Comparison of ENCODE assay signal across 20 cellular contexts in genomic region chr14:51726166-51726899, GRCh38.
DNase-seq lines count a peak whose midpoint lies in the region; ATAC-seq and TF ChIP-seq lines count a peak whose summit lies in the region.
"Had no signal": no experiment of that assay in that cellular context is flagged by ENCODE, and none has a peak within 500 bp of the region (broad histone marks: within the 10 kb centered on the region; RNA-seq: fewer than 3 reads in every experiment).

No MANE protein-coding gene starts in this region.

- H3K27ac ChIP-seq in PC-3 (ENCODE audit: low read length) (no peak overlapping the region), osteoblast (ENCODE audit: low read depth, low read length) (peak overlapping the region; percentile 57), right lobe of liver (no peak overlapping the region), aorta (ENCODE audit: low read depth in 1 of 2, low read length in 2 of 2) (no peak overlapping the region)
- H3K27ac ChIP-seq: psoas muscle, vagina had no signal

- H3K4me3 ChIP-seq in PC-3 (ENCODE audit: low read length) (no peak overlapping the region), osteoblast (ENCODE audit: insufficient read depth, low read length) (no peak overlapping the region), right lobe of liver (no peak overlapping the region), aorta (ENCODE audit: low read length in 2 of 2) (no peak overlapping the region)
- H3K4me3 ChIP-seq: lung, psoas muscle, vagina had no signal

- H3K36me3 Mint-ChIP-seq in endothelial cell (ENCODE audit: low read depth, unreplicated experiment), result peaks cover 23% of the 10 kb centered on the region
- H3K36me3 Mint-ChIP-seq: IgD-negative memory B cell had no signal

- CTCF ChIA-PET in PC-3 (lab: Charles Lee), result no interaction called here

- H3K79me2 ChIP-seq in PC-3 (ENCODE audit: low read length) (no peaks in the 10 kb centered on the region), osteoblast (ENCODE audit: insufficient read depth, low read length) (peaks cover 7% of the 10 kb centered on the region)

- H3K9me3 ChIP-seq in PC-3 (ENCODE audit: low read length) (no peaks in the 10 kb centered on the region), osteoblast (ENCODE audit: low read depth, low read length) (no peaks in the 10 kb centered on the region), right lobe of liver (no peaks in the 10 kb centered on the region), aorta (ENCODE audit: control insufficient read depth, low read length) (no peaks in the 10 kb centered on the region)
- H3K9me3 ChIP-seq: psoas muscle, vagina had no signal

- no peaks in the 10 kb centered on the region for H4K20me1 ChIP-seq in PC-3 (ENCODE audit: low read length)
- H4K20me1 ChIP-seq in osteoblast (ENCODE audit: insufficient read depth, low read length), result peaks cover 44% of the 10 kb centered on the region

- BruUV-seq in PC-3 (replicated peaks; lab: Mats Ljungman, UMichigan), result no TSS peak

- DNase-seq in COLO829 (ENCODE audit: low spot score) (peak; percentile 25), PC-3 (peak; percentile 34), endothelial cell (ENCODE audit: low spot score) (no peak), osteoblast (ENCODE audit: insufficient read length, low spot score, missing footprints) (peak; percentile 71), right lobe of liver (no peak), aorta (no peak)
- no peak for DNase-seq in stimulated activated CD4-positive, alpha-beta T cell treated with anti-CD3 and anti-CD28 coated beads, Interleukin-12 subunit alpha, Interleukin-12 subunit beta, amount 100 ng/mL, for 4 hours
- DNase-seq: activated CD4-positive, CD25-positive, alpha-beta regulatory T cell; amygdala; naive thymus-derived CD8-positive, alpha-beta T cell; NCI-H1930; NCI-H446 treated with DMSO at 0.1 percent for 48 hours; psoas muscle; Right ventricle myocardium superior; T-helper 17 cell had no signal

- WGBS in right lobe of liver (ENCODE audit: insufficient coverage, low coverage, low lambda C conversion rate, missing lambda C conversion rate), result 95% methylated on average over 2 of the region's 2 CpGs
- 85 to 86% methylated on average over 2 of the region's 2 CpGs for WGBS in aorta, 2 donors

- H3K9me3 Mint-ChIP-seq in endothelial cell (ENCODE audit: unreplicated experiment), result no peaks in the 10 kb centered on the region
- H3K9me3 Mint-ChIP-seq: activated T-helper 17 cell treated with anti-CD3 and anti-CD28 coated beads, Interleukin-2, amount 50 U/mL, for 72 hours; IgD-negative memory B cell; naive thymus-derived CD8-positive, alpha-beta T cell had no signal

- no peak overlapping the region for H3K27ac Mint-ChIP-seq in endothelial cell (ENCODE audit: unreplicated experiment)
- H3K27ac Mint-ChIP-seq: activated T-helper 17 cell treated with anti-CD3 and anti-CD28 coated beads, Interleukin-2, amount 50 U/mL, for 72 hours; IgD-negative memory B cell; naive thymus-derived CD8-positive, alpha-beta T cell; T-helper 17 cell had no signal

- no peaks in the 10 kb centered on the region for H3K27me3 Mint-ChIP-seq in endothelial cell (ENCODE audit: unreplicated experiment)
- H3K27me3 Mint-ChIP-seq: activated T-helper 17 cell treated with anti-CD3 and anti-CD28 coated beads, Interleukin-2, amount 50 U/mL, for 72 hours had no signal

- no peak overlapping the region for H2AFZ ChIP-seq in PC-3 (ENCODE audit: low read length)
- no peak overlapping the region for H2AFZ ChIP-seq in osteoblast (ENCODE audit: low read length)

- POLR2A ChIA-PET in PC-3 (lab: Charles Lee; ENCODE audit: unreplicated experiment), result interaction anchor here (0.6 to 0.7 kb wide), 2 partner anchors 36 to 163 kb away, joined by 3 read pairs; no protein-coding TSS in a partner anchor

- H3K4me1 ChIP-seq in PC-3 (ENCODE audit: insufficient read depth, low read length), result no peaks in the 10 kb centered on the region; the same call in 1 of the 2 replicates
- peaks cover 20% of the 10 kb centered on the region for H3K4me1 ChIP-seq in osteoblast (ENCODE audit: insufficient read depth, low read length)
- no peaks in the 10 kb centered on the region for H3K4me1 ChIP-seq in right lobe of liver
- H3K4me1 ChIP-seq in aorta (ENCODE audit: control insufficient read depth in 1 of 2, insufficient read depth in 2 of 2, low read length in 2 of 2), result no peaks in the 10 kb centered on the region
- H3K4me1 ChIP-seq: psoas muscle, vagina had no signal

- no peak overlapping the region for H3K9ac ChIP-seq in PC-3 (ENCODE audit: low read length)

- H3K36me3 ChIP-seq in PC-3 (ENCODE audit: low read depth, low read length) (peaks cover 65% of the 10 kb centered on the region), osteoblast (ENCODE audit: insufficient read depth, low read length) (peaks cover 97% of the 10 kb centered on the region), right lobe of liver (peaks cover 3 to 30% (median 10%) of the 10 kb centered on the region in 4 donors), aorta (ENCODE audit: control insufficient read depth in 1 of 2, insufficient read depth in 2 of 2, low read length in 1 of 2) (peaks cover 4 to 6% of the 10 kb centered on the region in 2 donors)

- H3K9me2 ChIP-seq in PC-3 (replicated peaks; ENCODE audit: low read length), result no peaks in the 10 kb centered on the region

- intact Hi-C loops in PC-3 (cut with micrococcal nuclease), result no loop called here
- intact Hi-C loops in right lobe of liver (cut with DNase I), result no loop called here
- intact Hi-C loops in aorta (cut with DNase I), result no loop called here

- peaks cover 4% of the 10 kb centered on the region for H3K4me1 Mint-ChIP-seq in endothelial cell (ENCODE audit: unreplicated experiment)
- H3K4me1 Mint-ChIP-seq: activated T-helper 17 cell treated with anti-CD3 and anti-CD28 coated beads, Interleukin-2, amount 50 U/mL, for 72 hours; naive thymus-derived CD8-positive, alpha-beta T cell; T-helper 17 cell had no signal

- TF ChIP-seq CTCF in PC-3 (conservative IDR thresholded peaks at IDR 0.05; ENCODE audit: low read depth, low read length), result no peak
- no peak for TF ChIP-seq CTCF in endothelial cell (IDR thresholded peaks at IDR 0.05; ENCODE audit: unreplicated experiment)
- no peak for TF ChIP-seq CTCF in osteoblast (IDR thresholded peaks at IDR 0.05; ENCODE audit: extremely low read depth, low read depth, low read length)
- no peak for TF ChIP-seq CTCF in right lobe of liver (IDR thresholded peaks at IDR 0.05)

- no peaks in the 10 kb centered on the region for H3F3A ChIP-seq in PC-3 (ENCODE audit: low read length, unreplicated experiment)

- H3K4me2 ChIP-seq in PC-3 (ENCODE audit: low read length) (no peak overlapping the region), osteoblast (ENCODE audit: insufficient read depth, low read length) (no peak overlapping the region)

- peak overlapping the region; percentile 2 for H3K4me3 Mint-ChIP-seq in endothelial cell (ENCODE audit: unreplicated experiment)
- H3K4me3 Mint-ChIP-seq: activated T-helper 17 cell treated with anti-CD3 and anti-CD28 coated beads, Interleukin-2, amount 50 U/mL, for 72 hours; IgD-negative memory B cell; naive thymus-derived CD8-positive, alpha-beta T cell; T-helper 17 cell had no signal

- TF ChIP-seq POLR2A in right lobe of liver (IDR thresholded peaks at IDR 0.05), result no peak

- no peaks in the 10 kb centered on the region for H3K27me3 ChIP-seq in PC-3 (ENCODE audit: low read length)
- no peaks in the 10 kb centered on the region for H3K27me3 ChIP-seq in osteoblast (ENCODE audit: insufficient read depth, low read length)
- H3K27me3 ChIP-seq in right lobe of liver, result no peaks in the 10 kb centered on the region
- no peaks in the 10 kb centered on the region for H3K27me3 ChIP-seq in aorta (ENCODE audit: control insufficient read depth in 1 of 2, insufficient read depth in 2 of 2, low read length in 1 of 2)
- H3K27me3 ChIP-seq: vagina had no signal

- ATAC-seq in PC-3 (peak; percentile 70), right lobe of liver (no peak), HG03342 (IDR thresholded peaks at IDR 0.05; ENCODE audit: unreplicated experiment) (no peak), aorta (ENCODE audit: low FRiP score) (no peak)
- ATAC-seq: activated T-helper 17 cell treated with anti-CD3 and anti-CD28 coated beads, Interleukin-2, amount 50 U/mL, for 72 hours; naive thymus-derived CD8-positive, alpha-beta T cell; psoas muscle; T-helper 17 cell had no signal

Comparison
In these comparisons a context has a peak if more than half of its experiments do, and no peak if none do; other contexts are left out.
1. DNase-seq: peak in COLO829 (single experiment), PC-3 (single experiment) and osteoblast (single experiment); none in endothelial cell (single experiment), right lobe of liver (0 of 3), stimulated activated CD4-positive, alpha-beta T cell treated with anti-CD3 and anti-CD28 coated beads, Interleukin-12 subunit alpha, Interleukin-12 subunit beta, amount 100 ng/mL, for 4 hours (single experiment) and aorta (0 of 2).